Comparison of ENCODE assay signal across 8 cellular contexts in the genomic region with DNA sequence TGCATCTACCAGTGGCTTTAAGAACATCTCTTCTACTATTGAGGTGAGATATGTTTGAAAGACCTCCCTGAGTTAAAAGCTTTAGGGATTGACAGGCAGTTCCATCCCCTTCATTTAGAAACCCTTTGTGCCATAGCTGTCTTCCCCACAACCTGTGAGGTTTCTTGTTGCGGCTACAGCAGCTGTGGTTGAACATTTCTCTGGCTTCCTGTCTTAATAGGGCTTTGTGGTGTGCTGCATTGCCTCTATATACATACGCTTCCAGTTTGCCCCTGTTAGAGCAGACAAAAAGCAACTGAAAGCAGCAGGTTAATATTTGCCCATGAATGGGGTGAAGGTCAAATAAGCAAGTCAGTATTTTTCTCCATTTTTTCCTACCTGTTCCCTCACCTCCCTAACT.
A peak's percentile ranks its signal among the peaks of the same experiment; 100 is the strongest.
DNase-seq lines count a peak whose midpoint lies in the region; ATAC-seq, FAIRE-seq and TF ChIP-seq lines count a peak whose summit lies in the region.

No MANE protein-coding gene starts in this region.

- no peaks in the 10 kb centered on the region for H3K79me2 ChIP-seq in smooth muscle cell (ENCODE audit: low read depth)

- intact Hi-C loops in activated CD8-positive, alpha-beta T cell treated with anti-CD3 and anti-CD28 coated beads for 36 hours (cut with micrococcal nuclease), result loop anchor here (5.0 kb wide), 1 partner anchor 59 kb away; no protein-coding TSS in a partner anchor

- CTCF ChIA-PET in activated CD8-positive, alpha-beta T cell treated with anti-CD3 and anti-CD28 coated beads for 36 hours (lab: Charles Lee), result interaction anchor here (0.9 to 1.9 kb wide), 7 partner anchors 11 to 194 kb away, joined by 3 to 8 read pairs (median 4); no protein-coding TSS in a partner anchor

- H3K4me2 ChIP-seq in smooth muscle cell, result no peak overlapping the region

- FAIRE-seq in GM19239 (lab: Jason Lieb, UNC), result peak; percentile 100

- peaks cover 31% of the 10 kb centered on the region for H3K4me1 Mint-ChIP-seq in activated CD8-positive, alpha-beta T cell treated with anti-CD3 and anti-CD28 coated beads for 36 hours (ENCODE audit: low read depth)

- H3K9me3 Mint-ChIP-seq in activated CD8-positive, alpha-beta T cell treated with anti-CD3 and anti-CD28 coated beads for 36 hours, result peaks cover 5% of the 10 kb centered on the region

- no peaks in the 10 kb centered on the region for H3K36me3 ChIP-seq in smooth muscle cell (ENCODE audit: low read depth)

- no peaks in the 10 kb centered on the region for H3K27me3 ChIP-seq in smooth muscle cell (ENCODE audit: low read depth)

- H2AFZ ChIP-seq in smooth muscle cell (ENCODE audit: low read depth), result no peak overlapping the region

- peak; percentile 100 for ATAC-seq in HG03108 (IDR thresholded peaks at IDR 0.05; ENCODE audit: unreplicated experiment)
- ATAC-seq in activated CD8-positive, alpha-beta T cell treated with anti-CD3 and anti-CD28 coated beads for 36 hours, result peak; percentile 90

- TF ChIP-seq CTCF in activated CD8-positive, alpha-beta T cell treated with anti-CD3 and anti-CD28 coated beads for 36 hours (IDR thresholded peaks at IDR 0.05), result no peak
- TF ChIP-seq CTCF in smooth muscle cell (IDR thresholded peaks at IDR 0.05; ENCODE audit: borderline replicate concordance, insufficient read depth, poor library complexity, severe bottlenecking), result no peak

- no peak overlapping the region for H3K4me3 ChIP-seq in smooth muscle cell

- H3K27me3 Mint-ChIP-seq in activated CD8-positive, alpha-beta T cell treated with anti-CD3 and anti-CD28 coated beads for 36 hours, result no peaks in the 10 kb centered on the region

- no peaks in the 10 kb centered on the region for H3K36me3 Mint-ChIP-seq in activated CD8-positive, alpha-beta T cell treated with anti-CD3 and anti-CD28 coated beads for 36 hours (ENCODE audit: low read depth)

- H3K9ac ChIP-seq in smooth muscle cell (ENCODE audit: low read depth), result no peak overlapping the region

- WGBS in smooth muscle cell (ENCODE audit: low lambda C conversion rate), result 63% methylated on average over 2 of the region's 2 CpGs

- no peaks in the 10 kb centered on the region for H3K9me3 ChIP-seq in smooth muscle cell (replicated peaks; ENCODE audit: low read depth)

- POLR2A ChIA-PET in activated CD8-positive, alpha-beta T cell treated with anti-CD3 and anti-CD28 coated beads for 36 hours (lab: Charles Lee), result interaction anchor here (0.6 to 0.9 kb wide), 2 partner anchors 12 to 26 kb away, joined by 3 read pairs; no protein-coding TSS in a partner anchor

- peak overlapping the region; percentile 16 for H3K4me3 Mint-ChIP-seq in activated CD8-positive, alpha-beta T cell treated with anti-CD3 and anti-CD28 coated beads for 36 hours

- H3F3A ChIP-seq in smooth muscle cell (ENCODE audit: low read depth), result no peaks in the 10 kb centered on the region

- DNase-seq in GM19239 (ENCODE audit: insufficient read length, low spot score), result peak; percentile 48
- DNase-seq in activated CD8-positive, alpha-beta T cell treated with anti-CD3 and anti-CD28 coated beads for 36 hours, result peak; percentile 83
- peak; percentile 9 to 15 for DNase-seq in stimulated activated CD4-positive, alpha-beta T cell treated with anti-CD3 and anti-CD28 coated beads, Interleukin-2, amount 100 ng/mL, for 48 hours
- DNase-seq in NCI-H2196 treated with DMSO at 0.1 percent for 48 hours (lab: John Stamatoyannopoulos, UW; ENCODE audit: unreplicated experiment), result no peak
- no peak for DNase-seq in superior temporal gyrus (ENCODE audit: extremely low spot score)
- DNase-seq in SIG-M5 (lab: John Stamatoyannopoulos, UW), result no peak
- DNase-seq in smooth muscle cell (lab: John Stamatoyannopoulos, UW; ENCODE audit: unreplicated experiment), result no peak

- H3K27ac Mint-ChIP-seq in activated CD8-positive, alpha-beta T cell treated with anti-CD3 and anti-CD28 coated beads for 36 hours, result peak overlapping the region; percentile 72

- no peaks in the 10 kb centered on the region for H4K20me1 ChIP-seq in smooth muscle cell (ENCODE audit: low read depth)

- H3K4me1 ChIP-seq in smooth muscle cell (ENCODE audit: low read depth), result no peaks in the 10 kb centered on the region

- H3K27ac ChIP-seq in smooth muscle cell (ENCODE audit: low read depth), result no peak overlapping the region

Comparison
In these comparisons a context has a peak if more than half of its experiments do, and no peak if none do; other contexts are left out.
1. DNase-seq: peak in GM19239 (single experiment), activated CD8-positive, alpha-beta T cell treated with anti-CD3 and anti-CD28 coated beads for 36 hours (single experiment) and stimulated activated CD4-positive, alpha-beta T cell treated with anti-CD3 and anti-CD28 coated beads, Interleukin-2, amount 100 ng/mL, for 48 hours (2 of 2); none in NCI-H2196 treated with DMSO at 0.1 percent for 48 hours (single experiment), superior temporal gyrus (single experiment), SIG-M5 (single experiment) and smooth muscle cell (single experiment).